19 cellular contexts compared by ENCODE assay signal in the genomic region with DNA sequence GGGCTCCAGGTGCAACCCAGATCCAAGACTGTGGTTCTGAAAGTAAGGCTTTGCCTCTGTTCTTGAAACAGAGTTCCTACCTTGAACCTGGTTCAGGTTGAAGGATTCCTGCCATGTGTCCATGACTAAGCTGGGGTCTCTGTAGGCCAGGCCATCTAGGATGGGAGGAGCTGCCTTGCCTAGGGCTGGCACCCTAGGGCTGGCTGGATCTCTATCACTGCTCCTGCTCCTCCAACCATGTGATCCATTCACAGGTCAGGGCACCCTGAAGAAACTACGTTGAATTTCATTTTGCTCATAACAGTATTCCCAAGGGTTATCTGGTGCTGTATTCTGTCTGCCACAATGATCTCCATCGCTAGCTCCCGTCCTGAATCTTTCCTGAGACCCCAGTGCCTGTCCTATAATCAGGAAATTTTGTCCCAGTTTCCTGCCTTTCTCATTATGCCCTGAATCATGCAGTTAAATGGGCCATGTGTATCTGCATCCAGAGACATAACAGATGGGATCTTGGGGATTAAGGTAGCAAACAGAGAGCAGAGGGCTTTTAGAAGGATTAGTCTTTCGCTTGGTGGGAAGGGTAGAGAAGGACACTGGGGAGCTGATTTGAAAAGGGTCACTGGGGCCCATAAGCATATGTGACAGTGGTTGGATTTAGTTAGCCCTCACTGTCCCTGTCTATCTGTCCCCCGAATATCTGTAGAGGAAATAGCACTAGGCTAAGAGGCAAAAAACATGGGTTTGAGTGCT.
DNase-seq lines count a peak whose midpoint lies in the region; ATAC-seq and TF ChIP-seq lines count a peak whose summit lies in the region.
"Had no signal": no experiment of that assay in that cellular context is flagged by ENCODE, and none has a peak within 500 bp of the region (broad histone marks: within the 10 kb centered on the region; RNA-seq: fewer than 3 reads in every experiment).

No MANE protein-coding gene starts in this region.

- H3K9me3 ChIP-seq in endodermal cell (ENCODE audit: control insufficient read depth, low read length) = no peaks in the 10 kb centered on the region
- H3K9me3 ChIP-seq in right cardiac atrium (ENCODE audit: control insufficient read depth, low read length) = no peaks in the 10 kb centered on the region
- H3K9me3 ChIP-seq: A549, MG63 had no signal

- peak overlapping the region; percentile 71 for H3K27ac Mint-ChIP-seq in activated naive CD4-positive, alpha-beta T cell treated with anti-CD3 and anti-CD28 coated beads, Interleukin-2, amount 50 U/mL, for 24 hours
- no peak overlapping the region for H3K27ac Mint-ChIP-seq in activated naive CD4-positive, alpha-beta T cell treated with anti-CD3 and anti-CD28 coated beads for 36 hours
- H3K27ac Mint-ChIP-seq in endodermal cell = peak overlapping the region; percentile 8
- no peak overlapping the region for H3K27ac Mint-ChIP-seq in T-helper 2 cell treated with Interferon-gamma antibody and Interleukin-4, amounts not matched to agents 5 μg/mL and 100 μg/mL, for 36 hours

- 88 to 94% methylated on average over 5 of the region's 5 CpGs for WGBS in endodermal cell (ENCODE audit: insufficient coverage in 1 of 2, insufficient read length in 1 of 2), 2 experiments
- 96% methylated on average over 5 of the region's 5 CpGs for WGBS in right cardiac atrium

- peaks cover 2% of the 10 kb centered on the region for H3K36me3 Mint-ChIP-seq in activated naive CD4-positive, alpha-beta T cell treated with anti-CD3 and anti-CD28 coated beads, Interleukin-2, amount 50 U/mL, for 24 hours
- H3K36me3 Mint-ChIP-seq in activated naive CD4-positive, alpha-beta T cell treated with anti-CD3 and anti-CD28 coated beads for 36 hours (ENCODE audit: low read depth) = peaks cover 7% of the 10 kb centered on the region
- no peaks in the 10 kb centered on the region for H3K36me3 Mint-ChIP-seq in endodermal cell (ENCODE audit: low read depth)
- H3K36me3 Mint-ChIP-seq in T-helper 2 cell treated with Interferon-gamma antibody and Interleukin-4, amounts not matched to agents 5 μg/mL and 100 μg/mL, for 36 hours (ENCODE audit: low read depth) = peaks cover 2% of the 10 kb centered on the region
- H3K36me3 Mint-ChIP-seq: CD14-positive monocyte had no signal

- H3K27ac ChIP-seq in endodermal cell (ENCODE audit: low read depth, low read length) (no peak overlapping the region), right cardiac atrium (ENCODE audit: low read length) (no peak overlapping the region)
- H3K27ac ChIP-seq: A549 had no signal

- H3K4me1 ChIP-seq in endodermal cell (ENCODE audit: control insufficient read depth, insufficient read depth, low read length) (peaks cover 11% of the 10 kb centered on the region), right cardiac atrium (ENCODE audit: control insufficient read depth, insufficient read depth, low read length) (no peaks in the 10 kb centered on the region)
- H3K4me1 ChIP-seq: A549 had no signal

- no peaks in the 10 kb centered on the region for H3K27me3 Mint-ChIP-seq in activated naive CD4-positive, alpha-beta T cell treated with anti-CD3 and anti-CD28 coated beads, Interleukin-2, amount 50 U/mL, for 24 hours
- no peaks in the 10 kb centered on the region for H3K27me3 Mint-ChIP-seq in activated naive CD4-positive, alpha-beta T cell treated with anti-CD3 and anti-CD28 coated beads for 36 hours (ENCODE audit: low read depth)
- H3K27me3 Mint-ChIP-seq in endodermal cell (ENCODE audit: insufficient read depth) = no peaks in the 10 kb centered on the region
- H3K27me3 Mint-ChIP-seq in T-helper 2 cell treated with Interferon-gamma antibody and Interleukin-4, amounts not matched to agents 5 μg/mL and 100 μg/mL, for 36 hours (ENCODE audit: low read depth) = no peaks in the 10 kb centered on the region

- H3K4me3 Mint-ChIP-seq in activated naive CD4-positive, alpha-beta T cell treated with anti-CD3 and anti-CD28 coated beads, Interleukin-2, amount 50 U/mL, for 24 hours = no peak overlapping the region
- no peak overlapping the region for H3K4me3 Mint-ChIP-seq in activated naive CD4-positive, alpha-beta T cell treated with anti-CD3 and anti-CD28 coated beads for 36 hours
- H3K4me3 Mint-ChIP-seq in endodermal cell = no peak overlapping the region
- no peak overlapping the region for H3K4me3 Mint-ChIP-seq in T-helper 2 cell treated with Interferon-gamma antibody and Interleukin-4, amounts not matched to agents 5 μg/mL and 100 μg/mL, for 36 hours
- H3K4me3 Mint-ChIP-seq: CD14-positive monocyte had no signal

- intact Hi-C loops in activated naive CD4-positive, alpha-beta T cell treated with anti-CD3 and anti-CD28 coated beads for 36 hours (cut with micrococcal nuclease) = no loop called here
- intact Hi-C loops in right cardiac atrium (cut with DNase I) = no loop called here

- H3K4me3 ChIP-seq in endodermal cell (ENCODE audit: low read length) (no peak overlapping the region), right cardiac atrium (ENCODE audit: low read length) (no peak overlapping the region)
- H3K4me3 ChIP-seq: A549, GM12878, MG63 had no signal

- ATAC-seq in right cardiac atrium = no peak
- ATAC-seq: A549, GM12878, HepG2, PC-3 had no signal

- no peak overlapping the region for H3K9ac ChIP-seq in endodermal cell (ENCODE audit: extremely low read depth, low read length, poor library complexity, severe bottlenecking)

- TF ChIP-seq CTCF in endodermal cell (conservative IDR thresholded peaks at IDR 0.05) (no peak), GM10266 (IDR thresholded peaks at IDR 0.05; ENCODE audit: control insufficient read depth, insufficient read depth, low read depth, missing control alignments) (no peak)

- H3K27me3 ChIP-seq in endodermal cell (ENCODE audit: control insufficient read depth, insufficient read depth, low read length, poor library complexity, severe bottlenecking) = no peaks in the 10 kb centered on the region
- H3K27me3 ChIP-seq in right cardiac atrium (ENCODE audit: control insufficient read depth, insufficient read depth) = no peaks in the 10 kb centered on the region
- H3K27me3 ChIP-seq: MG63 had no signal

- no peaks in the 10 kb centered on the region for H3K9me3 Mint-ChIP-seq in activated naive CD4-positive, alpha-beta T cell treated with anti-CD3 and anti-CD28 coated beads, Interleukin-2, amount 50 U/mL, for 24 hours
- H3K9me3 Mint-ChIP-seq in activated naive CD4-positive, alpha-beta T cell treated with anti-CD3 and anti-CD28 coated beads for 36 hours = no peaks in the 10 kb centered on the region
- no peaks in the 10 kb centered on the region for H3K9me3 Mint-ChIP-seq in endodermal cell
- no peaks in the 10 kb centered on the region for H3K9me3 Mint-ChIP-seq in T-helper 2 cell treated with Interferon-gamma antibody and Interleukin-4, amounts not matched to agents 5 μg/mL and 100 μg/mL, for 36 hours
- H3K9me3 Mint-ChIP-seq: CD14-positive monocyte had no signal

- H3K4me1 Mint-ChIP-seq in activated naive CD4-positive, alpha-beta T cell treated with anti-CD3 and anti-CD28 coated beads, Interleukin-2, amount 50 U/mL, for 24 hours = peaks cover 60% of the 10 kb centered on the region
- H3K4me1 Mint-ChIP-seq in activated naive CD4-positive, alpha-beta T cell treated with anti-CD3 and anti-CD28 coated beads for 36 hours (ENCODE audit: low read depth) = peaks cover 59% of the 10 kb centered on the region
- peaks cover 19% of the 10 kb centered on the region for H3K4me1 Mint-ChIP-seq in endodermal cell
- peaks cover 14% of the 10 kb centered on the region for H3K4me1 Mint-ChIP-seq in T-helper 2 cell treated with Interferon-gamma antibody and Interleukin-4, amounts not matched to agents 5 μg/mL and 100 μg/mL, for 36 hours (ENCODE audit: low read depth)

- DNase-seq in activated naive CD4-positive, alpha-beta T cell treated with anti-CD3 and anti-CD28 coated beads for 36 hours = no peak
- peak; percentile 98 for DNase-seq in NCI-H82 treated with DMSO at 0.1 percent for 48 hours (lab: John Stamatoyannopoulos, UW; ENCODE audit: unreplicated experiment)
- no peak for DNase-seq in endodermal cell
- DNase-seq in T-helper 2 cell treated with Interferon-gamma antibody and Interleukin-4, amounts not matched to agents 5 μg/mL and 100 μg/mL, for 36 hours (ENCODE audit: low spot score) = no peak
- no peak for DNase-seq in right cardiac atrium
- DNase-seq in NCI-H2227 (lab: John Stamatoyannopoulos, UW; ENCODE audit: unreplicated experiment) = no peak
- DNase-seq in GM10266 (ENCODE audit: extremely low spot score) = no peak
- DNase-seq: DMS153, HCEC 1CT, MG63, NCI-H1105, NCI-H1930, NCI-H526 treated with DMSO at 0.1 percent for 48 hours, PC-3 had no signal

- CTCF ChIA-PET in activated naive CD4-positive, alpha-beta T cell treated with anti-CD3 and anti-CD28 coated beads for 36 hours (lab: Charles Lee) = interaction anchor here (1.1 kb wide), 1 partner anchor 320 kb away, joined by 3 read pairs; no protein-coding TSS in a partner anchor

- no peaks in the 10 kb centered on the region for H3K36me3 ChIP-seq in endodermal cell (ENCODE audit: control insufficient read depth, insufficient read depth, low read length)
- H3K36me3 ChIP-seq: MG63 had no signal

Comparison
In these comparisons a context has a peak if more than half of its experiments do, and no peak if none do; other contexts are left out.
1. H3K27ac Mint-ChIP-seq: peak in activated naive CD4-positive, alpha-beta T cell treated with anti-CD3 and anti-CD28 coated beads, Interleukin-2, amount 50 U/mL, for 24 hours (single experiment) and endodermal cell (single experiment); none in activated naive CD4-positive, alpha-beta T cell treated with anti-CD3 and anti-CD28 coated beads for 36 hours (single experiment) and T-helper 2 cell treated with Interferon-gamma antibody and Interleukin-4, amounts not matched to agents 5 μg/mL and 100 μg/mL, for 36 hours (single experiment).